Comparison of ENCODE assay signal across 30 cellular contexts in genomic region chr6:28751963-28752350, GRCh38.
"Had no signal": no experiment of that assay in that cellular context is flagged by ENCODE, and none has a peak within 500 bp of the region (broad histone marks: within the 10 kb centered on the region; RNA-seq: fewer than 3 reads in every experiment).

No MANE protein-coding gene starts in this region.

- H3K36me3 ChIP-seq: breast epithelium, esophagus squamous epithelium, gastrocnemius medialis, neutrophil, right lobe of liver, uterus had no signal

- H3K9me3 Mint-ChIP-seq: type B pancreatic cell had no signal

- DNase-seq: activated CD4-positive, alpha-beta T cell treated with anti-CD3 and anti-CD28 coated beads, Interleukin-2, amount 10 ng/mL, durations not matched to agents 7 days and 5 days; activated CD4-positive, CD25-positive, alpha-beta regulatory T cell treated with anti-CD3 and anti-CD28 coated beads, Interleukin-2, amount 50 U/mL, for 72 hours; activated CD8-positive, alpha-beta T cell treated with anti-CD3 and anti-CD28 coated beads for 36 hours; activated gamma-delta T cell treated with Interleukin-2 at 50 U/mL for 16 hours; activated T-cell treated with anti-CD3 and anti-CD28 coated beads, Interleukin-2, amount 50 U/mL, for 4 hours; central memory CD4-positive, alpha-beta T cell; effector CD8-positive, alpha-beta T cell; esophagus squamous epithelium; gastrocnemius medialis; glutamatergic neuron; left colon; naive B cell; nephron progenitor cell; right lobe of liver; stimulated activated CD4-positive, alpha-beta T cell treated with anti-CD3 and anti-CD28 coated beads, Interleukin-12 subunit alpha, Interleukin-12 subunit beta, amount 100 ng/mL, for 4 hours; stimulated activated CD4-positive, alpha-beta T cell treated with anti-CD3 and anti-CD28 coated beads, Interleukin-4, amount 100 ng/mL, for 24 hours; T-helper 2 cell; uterus had no signal

- H3K4me1 Mint-ChIP-seq: activated CD4-positive, alpha-beta T cell treated with anti-CD3 and anti-CD28 coated beads, Interleukin-2, amount 10 ng/mL, durations not matched to agents 7 days and 5 days; activated T-helper 17 cell treated with anti-CD3 and anti-CD28 coated beads, Interleukin-2, amount 50 U/mL, for 72 hours; mesothelial cell of epicardium; naive B cell; stimulated activated effector memory CD8-positive, alpha-beta T cell treated with anti-CD3 and anti-CD28 coated beads, Interleukin-12 subunit alpha, Interleukin-12 subunit beta, amount 100 ng/mL, for 72 hours had no signal

- H3K9me3 ChIP-seq: neutrophil, right lobe of liver had no signal

- H3K4me3 ChIP-seq: breast epithelium, esophagus squamous epithelium, gastrocnemius medialis, right lobe of liver, uterus had no signal

- H3K4me1 ChIP-seq: breast epithelium, esophagus squamous epithelium, gastrocnemius medialis, right lobe of liver, uterus had no signal

- H3K27ac Mint-ChIP-seq: activated CD4-positive, alpha-beta T cell treated with anti-CD3 and anti-CD28 coated beads, Interleukin-2, amount 10 ng/mL, durations not matched to agents 7 days and 5 days; activated CD8-positive, alpha-beta T cell treated with anti-CD3 and anti-CD28 coated beads for 36 hours; activated naive CD4-positive, alpha-beta T cell treated with anti-CD3 and anti-CD28 coated beads, Interleukin-2, amount 50 U/mL, for 72 hours; activated T-helper 17 cell treated with anti-CD3 and anti-CD28 coated beads, Interleukin-2, amount 50 U/mL, for 72 hours; mesothelial cell of epicardium; naive B cell; progenitor cell of endocrine pancreas; stimulated activated effector memory CD8-positive, alpha-beta T cell treated with anti-CD3 and anti-CD28 coated beads, Interleukin-12 subunit alpha, Interleukin-12 subunit beta, amount 100 ng/mL, for 72 hours; stimulated activated naive CD8-positive, alpha-beta T cell treated with anti-CD3 and anti-CD28 coated beads, Interleukin-15, Interleukin-2, amounts not matched to agents 100 ng/mL and 50 ng/mL, for 24 hours; type B pancreatic cell had no signal

- H3K36me3 Mint-ChIP-seq: mesothelial cell of epicardium; stimulated activated effector memory CD8-positive, alpha-beta T cell treated with anti-CD3 and anti-CD28 coated beads, Interleukin-12 subunit alpha, Interleukin-12 subunit beta, amount 100 ng/mL, for 72 hours; type B pancreatic cell had no signal

- H3K4me3 Mint-ChIP-seq: activated CD4-positive, alpha-beta T cell treated with anti-CD3 and anti-CD28 coated beads, Interleukin-2, amount 10 ng/mL, durations not matched to agents 7 days and 5 days; activated CD8-positive, alpha-beta T cell treated with anti-CD3 and anti-CD28 coated beads for 36 hours; activated T-cell treated with anti-CD3 and anti-CD28 coated beads, Interleukin-2, amount 50 U/mL, for 4 hours; activated T-helper 17 cell treated with anti-CD3 and anti-CD28 coated beads, Interleukin-2, amount 50 U/mL, for 72 hours; mesothelial cell of epicardium; naive B cell; nephron progenitor cell; stimulated activated effector memory CD8-positive, alpha-beta T cell treated with anti-CD3 and anti-CD28 coated beads, Interleukin-12 subunit alpha, Interleukin-12 subunit beta, amount 100 ng/mL, for 72 hours; stimulated activated naive CD8-positive, alpha-beta T cell treated with anti-CD3 and anti-CD28 coated beads, Interleukin-15, Interleukin-2, amounts not matched to agents 100 ng/mL and 50 ng/mL, for 24 hours; type B pancreatic cell had no signal

- H3K27ac ChIP-seq: breast epithelium, epithelial cell of prostate, esophagus squamous epithelium, gastrocnemius medialis, neutrophil, right lobe of liver, uterus had no signal

- ATAC-seq: activated CD8-positive, alpha-beta T cell treated with anti-CD3 and anti-CD28 coated beads for 36 hours; activated naive CD4-positive, alpha-beta T cell treated with anti-CD3 and anti-CD28 coated beads, Interleukin-2, amount 50 U/mL, for 72 hours; activated T-cell treated with anti-CD3 and anti-CD28 coated beads, Interleukin-2, amount 50 U/mL, for 4 hours; activated T-helper 17 cell treated with anti-CD3 and anti-CD28 coated beads, Interleukin-2, amount 50 U/mL, for 72 hours; gastrocnemius medialis; right lobe of liver; stimulated activated effector memory CD8-positive, alpha-beta T cell treated with anti-CD3 and anti-CD28 coated beads, Interleukin-12 subunit alpha, Interleukin-12 subunit beta, amount 100 ng/mL, for 72 hours had no signal

- H3K27me3 ChIP-seq: uterus had no signal

- FAIRE-seq: endometrium, keratinocyte had no signal
